ENCODE assay signal across 25 cellular contexts in the genomic region with DNA sequence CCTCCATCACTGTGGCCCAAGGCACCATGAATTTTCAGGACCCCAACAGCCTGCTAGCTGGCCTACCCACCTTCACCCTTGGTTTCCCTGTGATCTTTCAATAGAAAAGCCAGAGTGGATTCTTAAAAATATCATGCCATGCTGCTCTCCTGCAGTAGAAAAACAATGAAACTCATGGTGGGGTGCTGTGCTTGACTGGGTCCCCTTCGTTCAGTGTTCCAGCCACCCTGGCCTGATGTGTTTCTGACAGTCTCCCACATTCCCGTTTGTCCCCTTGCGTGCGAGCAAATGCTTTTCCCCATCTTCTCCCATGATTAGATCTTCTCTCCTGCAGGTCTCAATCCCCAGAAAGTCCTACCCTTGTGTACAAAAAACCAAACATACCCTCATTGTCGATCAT.
"Had no signal": no experiment of that assay in that cellular context is flagged by ENCODE, and none has a peak within 500 bp of the region (broad histone marks: within the 10 kb centered on the region; RNA-seq: fewer than 3 reads in every experiment).

No MANE protein-coding gene starts in this region.

- FAIRE-seq: kidney had no signal

- H3K27ac Mint-ChIP-seq: endodermal cell; naive thymus-derived CD4-positive, alpha-beta T cell; nephron progenitor cell; stimulated activated naive B cell treated with anti-CD40 and anti-IgM and Interleukin-4, amounts not matched to agents 10 μg/mL and 1 μg/mL and 100 μg/mL, for 72 hours; stimulated activated naive CD8-positive, alpha-beta T cell treated with anti-CD3 and anti-CD28 coated beads, Interleukin-15, Interleukin-2, amounts not matched to agents 100 ng/mL and 50 ng/mL, for 24 hours had no signal

- H3K36me3 ChIP-seq: colonic mucosa, gastrocnemius medialis, spleen, thoracic aorta, tibial nerve, vagina had no signal

- H3K9me3 ChIP-seq: colonic mucosa, gastrocnemius medialis, psoas muscle, spleen, thoracic aorta, tibial nerve, vagina had no signal

- H3K4me1 ChIP-seq: colonic mucosa, tibial nerve, vagina had no signal

- H3K4me3 Mint-ChIP-seq: dendritic cell treated with granulocyte-macrophage colony-stimulating factor and Interleukin-4, amounts not matched to agents 40 ng/mL and 50 ng/mL, for 4 days; endodermal cell; naive thymus-derived CD4-positive, alpha-beta T cell; nephron progenitor cell; stimulated activated naive B cell treated with anti-CD40 and anti-IgM and Interleukin-4, amounts not matched to agents 10 μg/mL and 1 μg/mL and 100 μg/mL, for 72 hours; stimulated activated naive CD8-positive, alpha-beta T cell treated with anti-CD3 and anti-CD28 coated beads, Interleukin-15, Interleukin-2, amounts not matched to agents 100 ng/mL and 50 ng/mL, for 24 hours had no signal

- H3K27me3 ChIP-seq: colonic mucosa, gastrocnemius medialis, spleen, tibial nerve, vagina had no signal

- DNase-seq: colonic mucosa; effector CD8-positive, alpha-beta T cell; endodermal cell; gastrocnemius medialis; head of caudate nucleus; mesendoderm; midbrain; naive thymus-derived CD4-positive, alpha-beta T cell; nephron progenitor cell; nucleus accumbens; psoas muscle; right cardiac atrium; spleen; stimulated activated naive B cell treated with anti-CD40 and anti-IgM and Interleukin-4, amounts not matched to agents 10 μg/mL and 1 μg/mL and 100 μg/mL, for 72 hours had no signal

- H3K9me3 Mint-ChIP-seq: dendritic cell treated with granulocyte-macrophage colony-stimulating factor and Interleukin-4, amounts not matched to agents 40 ng/mL and 50 ng/mL, for 4 days; endodermal cell; nephron progenitor cell; stimulated activated naive CD8-positive, alpha-beta T cell treated with anti-CD3 and anti-CD28 coated beads, Interleukin-15, Interleukin-2, amounts not matched to agents 100 ng/mL and 50 ng/mL, for 24 hours had no signal

- ATAC-seq: esophagus mucosa; gastrocnemius medialis; left lobe of liver; naive thymus-derived CD4-positive, alpha-beta T cell; psoas muscle; right cardiac atrium; stimulated activated naive B cell treated with anti-CD40 and anti-IgM and Interleukin-4, amounts not matched to agents 10 μg/mL and 1 μg/mL and 100 μg/mL, for 72 hours had no signal

- H3K4me1 Mint-ChIP-seq: nephron progenitor cell had no signal

- H3K27ac ChIP-seq: colonic mucosa, epithelial cell of prostate, gastrocnemius medialis, psoas muscle, skin epidermis, spleen, thoracic aorta, tibial nerve, vagina had no signal

- H3K4me3 ChIP-seq: colonic mucosa, gastrocnemius medialis, lung, psoas muscle, skin epidermis, spleen, thoracic aorta, tibial nerve, vagina had no signal

- H3K27me3 Mint-ChIP-seq: dendritic cell treated with granulocyte-macrophage colony-stimulating factor and Interleukin-4, amounts not matched to agents 40 ng/mL and 50 ng/mL, for 4 days; naive thymus-derived CD4-positive, alpha-beta T cell; stimulated activated naive B cell treated with anti-CD40 and anti-IgM and Interleukin-4, amounts not matched to agents 10 μg/mL and 1 μg/mL and 100 μg/mL, for 72 hours; stimulated activated naive CD8-positive, alpha-beta T cell treated with anti-CD3 and anti-CD28 coated beads, Interleukin-15, Interleukin-2, amounts not matched to agents 100 ng/mL and 50 ng/mL, for 24 hours had no signal
